Comparison of ENCODE assay signal across 12 cellular contexts in the genomic region with DNA sequence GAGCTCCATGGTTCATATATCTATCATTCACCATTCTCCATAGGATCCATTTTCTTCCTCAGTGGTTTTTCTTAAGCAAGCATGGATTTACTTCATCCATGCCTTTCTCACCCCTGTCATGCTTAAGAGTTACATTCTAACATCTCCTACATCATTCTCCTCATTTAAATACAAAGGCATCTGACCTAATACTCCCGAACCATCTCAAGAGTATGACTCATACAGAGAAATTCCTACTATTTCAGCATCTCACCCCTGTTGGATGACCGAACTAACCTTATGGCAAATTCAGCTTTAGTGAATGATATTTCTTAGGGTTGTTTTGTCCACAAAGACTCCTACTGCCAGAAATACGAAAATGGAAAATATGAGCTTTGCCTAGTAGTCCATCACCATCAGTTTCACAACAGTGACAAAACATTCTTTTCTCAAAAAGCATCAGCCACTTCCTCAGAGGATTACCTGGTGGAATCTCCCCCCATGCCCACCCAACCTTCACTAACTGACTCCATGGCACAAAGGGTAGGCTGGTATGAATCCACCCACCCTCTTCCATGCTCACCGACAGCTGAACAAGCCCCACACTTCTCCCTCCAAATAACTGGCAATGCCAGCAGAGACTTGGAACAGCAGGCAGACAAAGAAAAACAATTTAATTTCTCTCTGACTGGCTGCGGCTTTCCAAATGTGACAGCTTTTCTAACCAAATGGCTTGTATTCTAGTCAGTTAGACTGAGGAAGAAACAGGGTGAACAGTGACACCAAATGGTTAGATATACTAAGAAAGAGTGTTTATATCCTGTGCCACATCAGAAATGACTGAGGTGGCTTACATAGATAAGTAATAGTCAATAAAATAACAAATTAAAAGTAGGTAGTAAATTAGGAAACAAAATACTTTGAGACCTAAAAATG.
DNase-seq lines count a peak whose midpoint lies in the region; ATAC-seq, FAIRE-seq and TF ChIP-seq lines count a peak whose summit lies in the region.
"Had no signal": no experiment of that assay in that cellular context is flagged by ENCODE, and none has a peak within 500 bp of the region (broad histone marks: within the 10 kb centered on the region; RNA-seq: fewer than 3 reads in every experiment).

No MANE protein-coding gene starts in this region.

- TF ChIP-seq CTCF in AG09319 (IDR thresholded peaks at IDR 0.05; ENCODE audit: low read depth, low read length) = no peak
- TF ChIP-seq CTCF in bronchial epithelial cell (IDR thresholded peaks at IDR 0.05; ENCODE audit: insufficient read depth, low read length, severe bottlenecking) = no peak
- no peak for TF ChIP-seq CTCF in psoas muscle (IDR thresholded peaks at IDR 0.05)

- WGBS in psoas muscle, 3 donors = 63 to 69% (median 64%) methylated on average over 5 of the region's 5 CpGs

- no peak for FAIRE-seq in HTR-8/SVneo (lab: Jason Lieb, UNC)
- FAIRE-seq in bronchial epithelial cell (lab: Jason Lieb, UNC) = no peak
- FAIRE-seq: frontal cortex had no signal

- H3K4me3 ChIP-seq in bronchial epithelial cell (ENCODE audit: low read depth, low read length) (no peak overlapping the region), psoas muscle (no peak overlapping the region)
- H3K4me3 ChIP-seq: mucosa of descending colon had no signal

- H3K36me3 ChIP-seq in bronchial epithelial cell (ENCODE audit: control insufficient read depth, insufficient read depth, low read length) = no peaks in the 10 kb centered on the region
- H3K36me3 ChIP-seq in psoas muscle (ENCODE audit: insufficient read depth in 1 of 2, low read depth in 1 of 2) = no peaks in the 10 kb centered on the region

- no peak overlapping the region for H3K4me3 Mint-ChIP-seq in activated T-helper 17 cell treated with anti-CD3 and anti-CD28 coated beads, Interleukin-2, amount 50 U/mL, for 72 hours
- H3K4me3 Mint-ChIP-seq: activated CD4-positive, alpha-beta T cell treated with anti-CD3 and anti-CD28 coated beads, Interleukin-2, amount 10 ng/mL, durations not matched to agents 24 days and 14 days had no signal

- no peak overlapping the region for H3K27ac ChIP-seq in psoas muscle

- no peaks in the 10 kb centered on the region for H3K9me3 ChIP-seq in psoas muscle
- H3K9me3 ChIP-seq: mucosa of descending colon had no signal

- no peaks in the 10 kb centered on the region for H3K36me3 Mint-ChIP-seq in activated T-helper 17 cell treated with anti-CD3 and anti-CD28 coated beads, Interleukin-2, amount 50 U/mL, for 72 hours (ENCODE audit: low read depth)

- ATAC-seq in left colon (no peak), psoas muscle (no peak)
- no peak for ATAC-seq in stimulated activated naive CD8-positive, alpha-beta T cell treated with anti-CD3 and anti-CD28 coated beads, Interleukin-15, Interleukin-2, amounts not matched to agents 100 U/mL and 50 U/mL, for 24 hours
- no peak for ATAC-seq in activated T-helper 17 cell treated with anti-CD3 and anti-CD28 coated beads, Interleukin-2, amount 50 U/mL, for 72 hours (replicated peaks)
- ATAC-seq: mucosa of descending colon had no signal

- intact Hi-C loops in left colon (cut with DNase I, micrococcal nuclease) = no loop called here
- intact Hi-C loops in psoas muscle (cut with DNase I) = no loop called here

- H3K27ac Mint-ChIP-seq in activated T-helper 17 cell treated with anti-CD3 and anti-CD28 coated beads, Interleukin-2, amount 50 U/mL, for 72 hours = no peak overlapping the region
- H3K27ac Mint-ChIP-seq: activated CD4-positive, alpha-beta T cell treated with anti-CD3 and anti-CD28 coated beads, Interleukin-2, amount 10 ng/mL, durations not matched to agents 24 days and 14 days had no signal

- peaks cover 4% of the 10 kb centered on the region for H3K27me3 Mint-ChIP-seq in activated T-helper 17 cell treated with anti-CD3 and anti-CD28 coated beads, Interleukin-2, amount 50 U/mL, for 72 hours
- H3K27me3 Mint-ChIP-seq: activated CD4-positive, alpha-beta T cell treated with anti-CD3 and anti-CD28 coated beads, Interleukin-2, amount 10 ng/mL, durations not matched to agents 24 days and 14 days had no signal

- no peaks in the 10 kb centered on the region for H3K4me1 Mint-ChIP-seq in activated T-helper 17 cell treated with anti-CD3 and anti-CD28 coated beads, Interleukin-2, amount 50 U/mL, for 72 hours
- H3K4me1 Mint-ChIP-seq: activated CD4-positive, alpha-beta T cell treated with anti-CD3 and anti-CD28 coated beads, Interleukin-2, amount 10 ng/mL, durations not matched to agents 24 days and 14 days had no signal

- no peaks in the 10 kb centered on the region for H3K4me1 ChIP-seq in psoas muscle

- DNase-seq in AG09319 (ENCODE audit: extremely low read depth, low read depth) (peak; percentile 27), HTR-8/SVneo (ENCODE audit: insufficient read length, low spot score) (peak; percentile 54), bronchial epithelial cell (ENCODE audit: low read depth) (peak; percentile 49), middle frontal gyrus (ENCODE audit: extremely low spot score, low spot score) (peak; percentile 53), left colon (no peak), psoas muscle (no peak)
- no peak for DNase-seq in stimulated activated naive CD8-positive, alpha-beta T cell treated with anti-CD3 and anti-CD28 coated beads, Interleukin-15, Interleukin-2, amounts not matched to agents 100 U/mL and 50 U/mL, for 24 hours
- DNase-seq: activated CD4-positive, alpha-beta T cell treated with anti-CD3 and anti-CD28 coated beads, Interleukin-2, amount 10 ng/mL, durations not matched to agents 24 days and 14 days; mucosa of descending colon; MV-4-11 had no signal

- no peaks in the 10 kb centered on the region for H3K9me3 Mint-ChIP-seq in activated T-helper 17 cell treated with anti-CD3 and anti-CD28 coated beads, Interleukin-2, amount 50 U/mL, for 72 hours
- H3K9me3 Mint-ChIP-seq: activated CD4-positive, alpha-beta T cell treated with anti-CD3 and anti-CD28 coated beads, Interleukin-2, amount 10 ng/mL, durations not matched to agents 24 days and 14 days had no signal

- no peaks in the 10 kb centered on the region for H3K27me3 ChIP-seq in bronchial epithelial cell (ENCODE audit: control insufficient read depth, insufficient read depth, low read length)
- H3K27me3 ChIP-seq in psoas muscle (ENCODE audit: insufficient read depth in 3 of 3, low read length in 2 of 3) = no peaks in the 10 kb centered on the region

Comparison
In these comparisons a context has a peak if more than half of its experiments do, and no peak if none do; other contexts are left out.
1. DNase-seq: peak in AG09319 (single experiment), HTR-8/SVneo (single experiment), bronchial epithelial cell (single experiment) and middle frontal gyrus (single experiment); none in left colon (0 of 2), stimulated activated naive CD8-positive, alpha-beta T cell treated with anti-CD3 and anti-CD28 coated beads, Interleukin-15, Interleukin-2, amounts not matched to agents 100 U/mL and 50 U/mL, for 24 hours (single experiment) and psoas muscle (0 of 2).